ENCODE assay signal across 8 cellular contexts in genomic region chr6:27814665-27815424, GRCh38.
DNase-seq lines count a peak whose midpoint lies in the region; ATAC-seq and TF ChIP-seq lines count a peak whose summit lies in the region.

No MANE protein-coding gene starts in this region.

- POLR2A ChIA-PET in CD8-positive, alpha-beta T cell (lab: Charles Lee) = interaction anchor here (0.6 to 10.3 kb wide), 16 partner anchors 9 to 1793 kb away, joined by 3 to 367 read pairs (median 6); a partner anchor contains a TSS
- POLR2A ChIA-PET in RWPE1 (lab: Yijun Ruan, JAX; ENCODE audit: low non-redundant PET) = interaction anchor here (0.7 to 1.6 kb wide), 4 partner anchors 78 to 1616 kb away, joined by 3 to 10 read pairs (median 6); a partner anchor contains a TSS

- TF ChIP-seq EP300 in ovary (IDR thresholded peaks at IDR 0.05) = no peak

- H3K27ac ChIP-seq in CD8-positive, alpha-beta T cell (ENCODE audit: low read depth, low read length) = peak overlapping the region; percentile 51
- H3K27ac ChIP-seq in RWPE1 (peak overlapping the region; percentile 94), ovary (no peak overlapping the region)

- TF ChIP-seq POLR2A in ovary (IDR thresholded peaks at IDR 0.05) = no peak

- CTCF ChIA-PET in CD8-positive, alpha-beta T cell (lab: Charles Lee) = interaction anchor here (1.7 to 10.0 kb wide), 2 partner anchors 9 to 80 kb away, joined by 5 to 97 read pairs; a partner anchor contains a TSS
- CTCF ChIA-PET in RWPE1 (lab: Yijun Ruan, JAX) = no interaction called here

- intact Hi-C loops in CD8-positive, alpha-beta T cell (cut with DNase I, micrococcal nuclease) = loop anchor here in 1 of 2 experiments (1.0 to 5.0 kb wide), 2 partner anchors 322 to 682 kb away; a partner anchor contains a TSS
- intact Hi-C loops in ovary (cut with DNase I) (loop anchor here in 1 of 4 donors (10.0 kb wide), 1 partner anchor 1790 kb away; a partner anchor contains a TSS), posterior vena cava (cut with DNase I) (no loop called here)

- peak overlapping the region; percentile 94 for H3K27ac Mint-ChIP-seq in CD8-positive, alpha-beta T cell
- peak overlapping the region; percentile 91 for H3K27ac Mint-ChIP-seq in activated naive CD4-positive, alpha-beta T cell treated with anti-CD3 and anti-CD28 coated beads, Interleukin-2, amount 50 U/mL, for 24 hours

- H3K36me3 Mint-ChIP-seq in CD8-positive, alpha-beta T cell = peaks cover 2% of the 10 kb centered on the region
- peaks cover 2% of the 10 kb centered on the region for H3K36me3 Mint-ChIP-seq in activated naive CD4-positive, alpha-beta T cell treated with anti-CD3 and anti-CD28 coated beads, Interleukin-2, amount 50 U/mL, for 24 hours

- peak overlapping the region; percentile 53 for H3K4me3 ChIP-seq in CD8-positive, alpha-beta T cell (ENCODE audit: low read depth, low read length)
- peak overlapping the region; percentile 42 for H3K4me3 ChIP-seq in ovary

- DNase-seq in CD8-positive, alpha-beta T cell = peak in 4 of 7 experiments; percentile 72 to 81 (median 76)
- peak; percentile 70 for DNase-seq in HK-2 (ENCODE audit: unreplicated experiment)
- peak; percentile 87 for DNase-seq in RWPE1 (ENCODE audit: low spot score)
- DNase-seq in glomerular visceral epithelial cell (ENCODE audit: extremely low spot score) = peak; percentile 81
- peak; percentile 60 to 86 (median 65) for DNase-seq in ovary
- no peak for DNase-seq in posterior vena cava (ENCODE audit: low spot score)

- H3K9me3 ChIP-seq in CD8-positive, alpha-beta T cell (ENCODE audit: low read length) = no peaks in the 10 kb centered on the region
- no peaks in the 10 kb centered on the region for H3K9me3 ChIP-seq in ovary

- no peak for TF ChIP-seq CTCF in CD8-positive, alpha-beta T cell (IDR thresholded peaks at IDR 0.05)
- TF ChIP-seq CTCF in RWPE1 (conservative IDR thresholded peaks at IDR 0.05; ENCODE audit: low read depth) (no peak), ovary (IDR thresholded peaks at IDR 0.05) (no peak)

- no peaks in the 10 kb centered on the region for H3K27me3 ChIP-seq in CD8-positive, alpha-beta T cell (ENCODE audit: insufficient read depth, low read length)
- no peaks in the 10 kb centered on the region for H3K27me3 ChIP-seq in ovary

- peaks cover 32% of the 10 kb centered on the region for H3K4me1 Mint-ChIP-seq in CD8-positive, alpha-beta T cell (ENCODE audit: low read depth)
- peaks cover 33% of the 10 kb centered on the region for H3K4me1 Mint-ChIP-seq in activated naive CD4-positive, alpha-beta T cell treated with anti-CD3 and anti-CD28 coated beads, Interleukin-2, amount 50 U/mL, for 24 hours

- peaks cover 21% of the 10 kb centered on the region for H3K4me1 ChIP-seq in CD8-positive, alpha-beta T cell (ENCODE audit: insufficient read depth, low read length)
- H3K4me1 ChIP-seq in ovary (ENCODE audit: insufficient read depth) = peaks cover 4% of the 10 kb centered on the region

- peak overlapping the region; percentile 84 for H3K4me3 Mint-ChIP-seq in CD8-positive, alpha-beta T cell
- peak overlapping the region; percentile 89 for H3K4me3 Mint-ChIP-seq in activated naive CD4-positive, alpha-beta T cell treated with anti-CD3 and anti-CD28 coated beads, Interleukin-2, amount 50 U/mL, for 24 hours

- no peaks in the 10 kb centered on the region for H3K27me3 Mint-ChIP-seq in CD8-positive, alpha-beta T cell (ENCODE audit: low read depth)
- no peaks in the 10 kb centered on the region for H3K27me3 Mint-ChIP-seq in activated naive CD4-positive, alpha-beta T cell treated with anti-CD3 and anti-CD28 coated beads, Interleukin-2, amount 50 U/mL, for 24 hours

- no peaks in the 10 kb centered on the region for H3K36me3 ChIP-seq in CD8-positive, alpha-beta T cell (ENCODE audit: insufficient read depth, low read length)
- H3K36me3 ChIP-seq in ovary = no peaks in the 10 kb centered on the region

- ATAC-seq in CD8-positive, alpha-beta T cell = peak; percentile 73
- peak; percentile 50 for ATAC-seq in GM19468 (IDR thresholded peaks at IDR 0.05; ENCODE audit: extremely low read depth, unreplicated experiment)

- 1 to 3% (median 1%) methylated on average over 40 of the region's 40 CpGs for WGBS in ovary, 3 donors

- H3K9me3 Mint-ChIP-seq in CD8-positive, alpha-beta T cell = no peaks in the 10 kb centered on the region
- peaks cover 5% of the 10 kb centered on the region for H3K9me3 Mint-ChIP-seq in activated naive CD4-positive, alpha-beta T cell treated with anti-CD3 and anti-CD28 coated beads, Interleukin-2, amount 50 U/mL, for 24 hours

Comparison
In these comparisons a context has a peak if more than half of its experiments do, and no peak if none do; other contexts are left out.
1. H3K27ac ChIP-seq: peak in CD8-positive, alpha-beta T cell (single experiment) and RWPE1 (single experiment); none in ovary (0 of 2).